In genomic region chr3:49805367-49805782, GRCh38 we compare ENCODE assay signal across 9 cellular contexts. TPM values are rescaled to one million over a fixed set of nuclear protein-coding genes. Genes with fewer than 3 reads are reported as not detected.
DNase-seq lines count a peak whose midpoint lies in the region; ATAC-seq, FAIRE-seq and TF ChIP-seq lines count a peak whose summit lies in the region.
"Had no signal": no experiment of that assay in that cellular context is flagged by ENCODE, and none has a peak within 500 bp of the region (broad histone marks: within the 10 kb centered on the region; RNA-seq: fewer than 3 reads in every experiment).

No MANE protein-coding gene starts in this region.

- DNase-seq in Kasumi-1 (lab: John Stamatoyannopoulos, UW) (peak; percentile 98 to 99), astrocyte (ENCODE audit: low read depth) (no peak), epidermal melanocyte (ENCODE audit: insufficient read length, low spot score) (no peak)

- peak overlapping the region; percentile 52 for H3K4me2 ChIP-seq in astrocyte (ENCODE audit: low read length)

- H3K27me3 ChIP-seq in astrocyte (ENCODE audit: insufficient read depth, low read length) (no peaks in the 10 kb centered on the region), layer of hippocampus (ENCODE audit: control insufficient read depth, insufficient read depth, low read length) (no peaks in the 10 kb centered on the region), subcutaneous abdominal adipose tissue (ENCODE audit: control insufficient read depth in 5 of 5, insufficient read depth in 4 of 5, low read length in 5 of 5) (no peaks in the 10 kb centered on the region)

- H3K9ac ChIP-seq in astrocyte (ENCODE audit: low read length) (peak overlapping the region; percentile 23), subcutaneous abdominal adipose tissue (ENCODE audit: low read length in 5 of 5) (peak overlapping the region in 3 of 5 donors; percentile 1 to 68 (median 31))

- peaks cover 3% of the 10 kb centered on the region for H3K9me3 Mint-ChIP-seq in astrocyte (ENCODE audit: unreplicated experiment)

- peak overlapping the region; percentile 62 for H3K27ac ChIP-seq in C4-2B
- no peak overlapping the region for H3K27ac ChIP-seq in astrocyte (ENCODE audit: low read depth, low read length)
- peak overlapping the region; percentile 93 for H3K27ac ChIP-seq in layer of hippocampus (ENCODE audit: low read depth, low read length)
- peak overlapping the region; percentile 81 for H3K27ac ChIP-seq in subcutaneous abdominal adipose tissue (ENCODE audit: low read depth, low read length)
- H3K27ac ChIP-seq: epithelial cell of prostate had no signal

- ATAC-seq in GM19455 (IDR thresholded peaks at IDR 0.05; ENCODE audit: unreplicated experiment) (no peak), HG02840 (IDR thresholded peaks at IDR 0.05; ENCODE audit: low FRiP score, unreplicated experiment) (no peak)

- H3K4me1 Mint-ChIP-seq in astrocyte (ENCODE audit: low read depth, unreplicated experiment): peaks cover 22% of the 10 kb centered on the region

- no peaks in the 10 kb centered on the region for H3K79me2 ChIP-seq in astrocyte (ENCODE audit: insufficient read depth, low read length)

- no peak overlapping the region for H2AFZ ChIP-seq in astrocyte (ENCODE audit: low read depth, low read length)

- H3K4me1 ChIP-seq in astrocyte (ENCODE audit: insufficient read depth, low read length): peaks cover 21% of the 10 kb centered on the region
- H3K4me1 ChIP-seq in subcutaneous abdominal adipose tissue (ENCODE audit: control insufficient read depth in 5 of 5, insufficient read depth in 5 of 5, low read length in 5 of 5): peaks cover 16 to 65% (median 53%) of the 10 kb centered on the region in 5 donors

- H3K27ac Mint-ChIP-seq in astrocyte (ENCODE audit: unreplicated experiment): no peak overlapping the region

- H3K4me3 Mint-ChIP-seq in astrocyte (ENCODE audit: unreplicated experiment): peak overlapping the region; percentile 64

- H3K36me3 ChIP-seq in astrocyte (ENCODE audit: insufficient read depth, low read length): no peaks in the 10 kb centered on the region
- peaks cover 0 to 29% (median 22%) of the 10 kb centered on the region in 5 donors for H3K36me3 ChIP-seq in subcutaneous abdominal adipose tissue (ENCODE audit: control insufficient read depth in 5 of 5, insufficient read depth in 5 of 5, low read length in 5 of 5)

- H3K36me3 Mint-ChIP-seq in astrocyte (ENCODE audit: low read depth, unreplicated experiment): peaks cover 3% of the 10 kb centered on the region

- H3K9me3 ChIP-seq in astrocyte (ENCODE audit: insufficient read depth, low read depth, low read length): no peaks in the 10 kb centered on the region
- H3K9me3 ChIP-seq in subcutaneous abdominal adipose tissue (ENCODE audit: control insufficient read depth in 5 of 5, low read length in 5 of 5): no peaks in the 10 kb centered on the region

- TF ChIP-seq CTCF in C4-2B (conservative IDR thresholded peaks at IDR 0.05) (no peak), astrocyte (IDR thresholded peaks at IDR 0.05; ENCODE audit: insufficient read depth, low read depth, low read length) (no peak)

- peaks cover 24% of the 10 kb centered on the region for H3K27me3 Mint-ChIP-seq in astrocyte (ENCODE audit: low read depth, unreplicated experiment)

- no peak for FAIRE-seq in astrocyte (lab: Jason Lieb, UNC)

- no peak overlapping the region for H3K4me3 ChIP-seq in astrocyte (ENCODE audit: insufficient read depth, low read depth, low read length)
- H3K4me3 ChIP-seq in subcutaneous abdominal adipose tissue (ENCODE audit: low read depth in 1 of 5, low read length in 5 of 5): peak overlapping the region; percentile 2 to 90 (median 88)

- H4K20me1 ChIP-seq in astrocyte (ENCODE audit: insufficient read depth, low read length): peaks cover 3% of the 10 kb centered on the region

RNA-seq across cellular contexts. Expression of gene INKA1, which starts 2.3 kb away (rescaled TPM):
- 2.7 and 3.9 TPM in 2 replicates for total RNA-seq in astrocyte

RNA-seq across cellular contexts. Expression of gene CDHR4, which starts 5.7 kb away (rescaled TPM):
- not detected in 2 replicates for total RNA-seq in astrocyte

RNA-seq across cellular contexts. Expression of gene UBA7, which starts 8.4 kb away (rescaled TPM):
- 18.9 and 26.2 TPM in 2 replicates for total RNA-seq in astrocyte

RNA-seq across cellular contexts. Expression of gene IP6K1, which starts 19.0 kb away (rescaled TPM):
- 34.5 and 38.3 TPM in 2 replicates for total RNA-seq in astrocyte

RNA-seq across cellular contexts. Expression of gene TRAIP, which starts 51.0 kb away (rescaled TPM):
- 3.2 and 3.4 TPM in 2 replicates for total RNA-seq in astrocyte

Comparison
In these comparisons a context has a peak if more than half of its experiments do, and no peak if none do; other contexts are left out.
1. DNase-seq: peak in Kasumi-1 (2 of 2); none in astrocyte (single experiment) and epidermal melanocyte (single experiment).